Comparison of ENCODE assay signal across 10 cellular contexts in genomic region chr9:114290561-114290986, GRCh38. TPM values are rescaled to one million over a fixed set of nuclear protein-coding genes. Genes with fewer than 3 reads are reported as not detected.
DNase-seq lines count a peak whose midpoint lies in the region; ATAC-seq and TF ChIP-seq lines count a peak whose summit lies in the region.
"Had no signal": no experiment of that assay in that cellular context is flagged by ENCODE, and none has a peak within 500 bp of the region (broad histone marks: within the 10 kb centered on the region; RNA-seq: fewer than 3 reads in every experiment).

No MANE protein-coding gene starts in this region.

- H3K36me3 ChIP-seq in mesenchymal stem cell (ENCODE audit: control insufficient read depth in 1 of 2, insufficient read depth in 2 of 2, low read depth in 1 of 2, low read length in 2 of 2) (peaks cover 21 to 38% of the 10 kb centered on the region in 2 experiments), thoracic aorta (peaks cover 15% of the 10 kb centered on the region), PC-9 (ENCODE audit: low read depth) (no peaks in the 10 kb centered on the region)

- peak overlapping the region in 1 of 2 experiments; percentile 51 for H2BK12ac ChIP-seq in mesenchymal stem cell (ENCODE audit: low read length in 2 of 2)

- ATAC-seq in thoracic aorta (ENCODE audit: insufficient number of reproducible peaks, low FRiP score, low read depth): no peak

- H3K4me1 Mint-ChIP-seq in activated T-cell treated with anti-CD3 and anti-CD28 coated beads, Interleukin-2, amount 50 U/mL, for 24 hours (ENCODE audit: low read depth): peaks cover 2% of the 10 kb centered on the region

- H3K4me3 ChIP-seq in coronary artery: no peak overlapping the region
- no peak overlapping the region for H3K4me3 ChIP-seq in mesenchymal stem cell (ENCODE audit: insufficient read depth in 1 of 2, low read depth in 1 of 2, low read length in 2 of 2)
- H3K4me3 ChIP-seq in thoracic aorta: no peak overlapping the region
- no peak overlapping the region for H3K4me3 ChIP-seq in PC-9

- no peak overlapping the region for H3K18ac ChIP-seq in mesenchymal stem cell (ENCODE audit: low read depth in 1 of 2, low read length in 2 of 2)

- no peaks in the 10 kb centered on the region for H3K27me3 ChIP-seq in mesenchymal stem cell (ENCODE audit: control insufficient read depth in 1 of 2, insufficient read depth in 1 of 2, low read length in 2 of 2)
- no peaks in the 10 kb centered on the region for H3K27me3 ChIP-seq in thoracic aorta (replicated peaks; ENCODE audit: insufficient read depth)
- H3K27me3 ChIP-seq in PC-9 (ENCODE audit: insufficient read depth, low read depth): 0 out of 2 replicates have a peak, but pooled peaks cover 6% of the 10 kb centered on the region

- H3K4me1 ChIP-seq in mesenchymal stem cell (ENCODE audit: control insufficient read depth, insufficient read depth, low read depth, low read length) (peaks cover 45% of the 10 kb centered on the region), thoracic aorta (ENCODE audit: control insufficient read depth in 1 of 2, low read depth in 2 of 2) (peaks cover 1 to 20% of the 10 kb centered on the region in 2 donors), PC-9 (replicated peaks; ENCODE audit: insufficient read depth) (no peaks in the 10 kb centered on the region)

- peak; percentile 5 for DNase-seq in activated CD8-positive, alpha-beta memory T cell treated with anti-CD3 and anti-CD28 coated beads, Interleukin-2, amount 50 U/mL, for 4 hours
- DNase-seq in activated CD8-positive, alpha-beta memory T cell treated with anti-CD3 and anti-CD28 coated beads, Interleukin-2, amount 50 U/mL, for 48 hours: no peak
- DNase-seq in coronary artery (ENCODE audit: low spot score): peak; percentile 52
- no peak for DNase-seq in mesenchymal stem cell
- DNase-seq in thoracic aorta (ENCODE audit: low spot score): peak; percentile 1
- no peak for DNase-seq in COLO829 (ENCODE audit: low spot score)
- no peak for DNase-seq in PC-9
- DNase-seq in activated T-cell treated with anti-CD3 and anti-CD28 coated beads, Interleukin-2, amount 50 U/mL, for 24 hours: no peak

- intact Hi-C loops in PC-9 (cut with micrococcal nuclease; ENCODE audit: unreplicated experiment): loop anchor here (2.0 kb wide), 1 partner anchor 554 kb away; no protein-coding TSS in a partner anchor

- no peak overlapping the region for H4K91ac ChIP-seq in mesenchymal stem cell (ENCODE audit: low read length)

- H2BK5ac ChIP-seq in mesenchymal stem cell (ENCODE audit: low read depth, low read length, poor library complexity, severe bottlenecking): no peak overlapping the region

- POLR2A ChIA-PET in PC-9 (lab: Charles Lee; ENCODE audit: unreplicated experiment): no interaction called here

- H2AFZ ChIP-seq in mesenchymal stem cell (ENCODE audit: low read depth, low read length): no peak overlapping the region
- H2AFZ ChIP-seq in PC-9: no peak overlapping the region

- H2BK120ac ChIP-seq in mesenchymal stem cell (ENCODE audit: low read depth, low read length): no peak overlapping the region

- H3K9me2 ChIP-seq in PC-9 (ENCODE audit: insufficient read depth): no peaks in the 10 kb centered on the region

- H3K27ac ChIP-seq in coronary artery (no peak overlapping the region), mesenchymal stem cell (ENCODE audit: low read length, poor library complexity, severe bottlenecking) (no peak overlapping the region), thoracic aorta (no peak overlapping the region), PC-9 (no peak overlapping the region)

- H3K9me3 ChIP-seq in mesenchymal stem cell (ENCODE audit: control insufficient read depth, low read length): peaks cover 13% of the 10 kb centered on the region
- H3K9me3 ChIP-seq in thoracic aorta: peaks cover 7% of the 10 kb centered on the region
- H3K9me3 ChIP-seq in PC-9 (ENCODE audit: insufficient read depth, low read depth): no peaks in the 10 kb centered on the region; the same call in 1 of the 2 replicates

- TF ChIP-seq CTCF in coronary artery (IDR thresholded peaks at IDR 0.05): no peak
- TF ChIP-seq CTCF in thoracic aorta (IDR thresholded peaks at IDR 0.05): no peak
- TF ChIP-seq CTCF in PC-9 (conservative IDR thresholded peaks at IDR 0.05): no peak

- peaks cover 7% of the 10 kb centered on the region for H3K79me1 ChIP-seq in mesenchymal stem cell (replicated peaks; ENCODE audit: low read length, poor library complexity, severe bottlenecking)

- H3K9me3 Mint-ChIP-seq in activated T-cell treated with anti-CD3 and anti-CD28 coated beads, Interleukin-2, amount 50 U/mL, for 24 hours: peaks cover 10% of the 10 kb centered on the region

- H3K4ac ChIP-seq in mesenchymal stem cell (ENCODE audit: low read depth in 1 of 2, low read length in 2 of 2): no peak overlapping the region

- no TSS peak for BruUV-seq in PC-9 (replicated peaks; lab: Mats Ljungman, UMichigan)

- CTCF ChIA-PET in PC-9 (lab: Charles Lee): interaction anchor here (0.7 to 1.6 kb wide), 6 partner anchors 9 to 1016 kb away, joined by 3 to 18 read pairs (median 6); partner anchors contain the start of gene COL27A1

- H3K4me2 ChIP-seq in mesenchymal stem cell (ENCODE audit: low read length, poor library complexity, severe bottlenecking) (no peak overlapping the region), PC-9 (no peak overlapping the region)

- H3K36me3 Mint-ChIP-seq in activated T-cell treated with anti-CD3 and anti-CD28 coated beads, Interleukin-2, amount 50 U/mL, for 24 hours (ENCODE audit: low read depth): peaks cover 2% of the 10 kb centered on the region

- peak overlapping the region; percentile 95 for H2AK5ac ChIP-seq in mesenchymal stem cell (ENCODE audit: low read length, severe bottlenecking)

- peaks cover 6% of the 10 kb centered on the region for H3K27me3 Mint-ChIP-seq in activated T-cell treated with anti-CD3 and anti-CD28 coated beads, Interleukin-2, amount 50 U/mL, for 24 hours

- no peaks in the 10 kb centered on the region for H3K79me2 ChIP-seq in PC-9 (ENCODE audit: low read depth)

- no peak overlapping the region for H3K27ac Mint-ChIP-seq in activated T-cell treated with anti-CD3 and anti-CD28 coated beads, Interleukin-2, amount 50 U/mL, for 24 hours
- H3K27ac Mint-ChIP-seq: activated naive CD4-positive, alpha-beta T cell treated with anti-CD3 and anti-CD28 coated beads for 36 hours had no signal

- 66% methylated on average over 7 of the region's 7 CpGs for WGBS in mesenchymal stem cell

- H4K20me1 ChIP-seq in PC-9 (ENCODE audit: insufficient read depth): no peaks in the 10 kb centered on the region

- no peak overlapping the region for H3K14ac ChIP-seq in mesenchymal stem cell (ENCODE audit: low read length in 2 of 2)

- H3K23ac ChIP-seq in mesenchymal stem cell (ENCODE audit: low read length in 2 of 2): no peak overlapping the region

- H3F3A ChIP-seq in PC-9 (ENCODE audit: insufficient read depth, low read depth): no peaks in the 10 kb centered on the region

- no peak overlapping the region for H2BK15ac ChIP-seq in mesenchymal stem cell (ENCODE audit: low read depth, poor library complexity, severe bottlenecking)

- no peak overlapping the region for H3K9ac ChIP-seq in mesenchymal stem cell (ENCODE audit: low read length)

- no peak overlapping the region for H3K4me3 Mint-ChIP-seq in activated T-cell treated with anti-CD3 and anti-CD28 coated beads, Interleukin-2, amount 50 U/mL, for 24 hours
- H3K4me3 Mint-ChIP-seq: activated naive CD4-positive, alpha-beta T cell treated with anti-CD3 and anti-CD28 coated beads for 36 hours had no signal

- no peak overlapping the region for H4K8ac ChIP-seq in mesenchymal stem cell (ENCODE audit: low read length)

RNA-seq across cellular contexts. Expression of gene ORM1, which starts 32.3 kb away (rescaled TPM):
- polyA plus RNA-seq in mesenchymal stem cell (2013, experiment 1 of 2): not detected
- not detected for polyA plus RNA-seq in mesenchymal stem cell (2013, experiment 2 of 2)
- total RNA-seq in thoracic aorta (not detected), PC-9 (2021) (not detected in 2 replicates)
- total RNA-seq: activated naive CD4-positive, alpha-beta T cell treated with anti-CD3 and anti-CD28 coated beads for 36 hours; Calu3 had no signal

RNA-seq across cellular contexts. Expression of gene ORM2, which starts 39.1 kb away (rescaled TPM):
- polyA plus RNA-seq in mesenchymal stem cell (2013, experiment 1 of 2): not detected
- polyA plus RNA-seq in mesenchymal stem cell (2013, experiment 2 of 2): not detected
- total RNA-seq in thoracic aorta (not detected), PC-9 (2021) (not detected in 2 replicates)
- total RNA-seq: activated naive CD4-positive, alpha-beta T cell treated with anti-CD3 and anti-CD28 coated beads for 36 hours; Calu3 had no signal

Comparison
In these comparisons a context has a peak if more than half of its experiments do, and no peak if none do; other contexts are left out.
1. DNase-seq: peak in activated CD8-positive, alpha-beta memory T cell treated with anti-CD3 and anti-CD28 coated beads, Interleukin-2, amount 50 U/mL, for 4 hours (single experiment), coronary artery (single experiment) and thoracic aorta (single experiment); none in activated CD8-positive, alpha-beta memory T cell treated with anti-CD3 and anti-CD28 coated beads, Interleukin-2, amount 50 U/mL, for 48 hours (single experiment), mesenchymal stem cell (single experiment), COLO829 (single experiment), PC-9 (0 of 2) and activated T-cell treated with anti-CD3 and anti-CD28 coated beads, Interleukin-2, amount 50 U/mL, for 24 hours (single experiment).